15 cellular contexts compared by ENCODE assay signal in the genomic region with DNA sequence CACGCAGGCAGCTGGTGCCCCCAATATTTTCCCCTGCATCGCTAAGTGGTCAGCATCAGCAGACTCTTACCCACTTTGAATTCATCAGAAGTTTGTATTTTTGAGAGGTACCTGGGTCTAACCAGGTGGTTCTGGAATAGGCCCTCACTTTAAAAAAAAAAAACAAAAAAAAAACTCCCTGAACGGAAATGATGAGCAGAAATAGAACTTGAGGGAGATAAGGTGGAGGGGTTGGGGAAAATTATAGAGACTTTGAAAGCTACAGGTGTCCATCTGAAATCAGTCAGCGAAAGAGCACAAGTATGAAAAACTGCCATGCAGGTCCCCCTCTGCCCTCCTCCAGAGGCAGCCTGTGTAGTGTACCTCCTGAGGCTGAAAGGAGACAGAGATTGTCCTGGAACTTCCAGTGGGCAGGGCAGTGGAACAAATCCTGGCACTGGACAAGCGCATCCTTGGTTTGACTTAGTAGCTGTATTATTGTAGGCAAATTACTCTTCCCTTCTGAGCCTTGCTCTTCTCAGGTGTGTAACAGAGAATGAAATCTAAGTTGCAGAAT. TPM values are rescaled to one million over a fixed set of nuclear protein-coding genes. Genes with fewer than 3 reads are reported as not detected.
DNase-seq lines count a peak whose midpoint lies in the region; ATAC-seq and TF ChIP-seq lines count a peak whose summit lies in the region.
"Had no signal": no experiment of that assay in that cellular context is flagged by ENCODE, and none has a peak within 500 bp of the region (broad histone marks: within the 10 kb centered on the region; RNA-seq: fewer than 3 reads in every experiment).

No MANE protein-coding gene starts in this region.

- POLR2A ChIA-PET in CD8-positive, alpha-beta memory T cell (lab: Charles Lee): no interaction called here
- POLR2A ChIA-PET in activated CD4-positive, alpha-beta memory T cell treated with anti-CD3 and anti-CD28 coated beads, Interleukin-2, amount 10 ng/mL, durations not matched to agents 7 days and 5 days (lab: Charles Lee): interaction anchor here (0.8 to 1.3 kb wide), 3 partner anchors 27 to 305 kb away, joined by 3 to 5 read pairs (median 4); a partner anchor contains a TSS
- POLR2A ChIA-PET in naive thymus-derived CD4-positive, alpha-beta T cell (lab: Charles Lee): interaction anchor here (0.8 to 1.0 kb wide), 2 partner anchors 15 to 53 kb away, joined by 3 to 4 read pairs; no protein-coding TSS in a partner anchor

- no peak for ATAC-seq in naive thymus-derived CD4-positive, alpha-beta T cell

- H3K4me2 ChIP-seq in neural progenitor cell: no peak overlapping the region

- H3K9ac ChIP-seq in neural progenitor cell: no peak overlapping the region

- H3K36me3 Mint-ChIP-seq in CD8-positive, alpha-beta memory T cell: peaks cover 2 to 36% (median 16%) of the 10 kb centered on the region in 3 donors
- H3K36me3 Mint-ChIP-seq in activated CD4-positive, alpha-beta memory T cell treated with anti-CD3 and anti-CD28 coated beads, Interleukin-2, amount 10 ng/mL, durations not matched to agents 7 days and 5 days (ENCODE audit: low read depth): peaks cover 12% of the 10 kb centered on the region
- peaks cover 0 to 29% (median 9%) of the 10 kb centered on the region in 5 donors for H3K36me3 Mint-ChIP-seq in naive thymus-derived CD4-positive, alpha-beta T cell
- no peaks in the 10 kb centered on the region for H3K36me3 Mint-ChIP-seq in neural progenitor cell

- no peaks in the 10 kb centered on the region for H3K27me3 ChIP-seq in CD8-positive, alpha-beta memory T cell (ENCODE audit: insufficient read depth, low read length, poor library complexity, severe bottlenecking)
- no peaks in the 10 kb centered on the region for H3K27me3 ChIP-seq in naive thymus-derived CD4-positive, alpha-beta T cell (ENCODE audit: control insufficient read depth in 2 of 2, insufficient read depth in 2 of 2, low read length in 2 of 2)
- no peaks in the 10 kb centered on the region for H3K27me3 ChIP-seq in neural progenitor cell
- H3K27me3 ChIP-seq in brain microvascular endothelial cell (replicated peaks): no peaks in the 10 kb centered on the region
- H3K27me3 ChIP-seq: SJSA1 had no signal

- no peaks in the 10 kb centered on the region for H3K27me3 Mint-ChIP-seq in CD8-positive, alpha-beta memory T cell
- peaks cover 2% of the 10 kb centered on the region for H3K27me3 Mint-ChIP-seq in activated CD4-positive, alpha-beta memory T cell treated with anti-CD3 and anti-CD28 coated beads, Interleukin-2, amount 10 ng/mL, durations not matched to agents 7 days and 5 days
- no peaks in the 10 kb centered on the region for H3K27me3 Mint-ChIP-seq in naive thymus-derived CD4-positive, alpha-beta T cell
- H3K27me3 Mint-ChIP-seq in neural progenitor cell (ENCODE audit: insufficient read depth, low read depth): peaks cover 3% of the 10 kb centered on the region

- no peaks in the 10 kb centered on the region for H3K36me3 ChIP-seq in CD8-positive, alpha-beta memory T cell (ENCODE audit: insufficient read depth, low read length)
- no peaks in the 10 kb centered on the region for H3K36me3 ChIP-seq in naive thymus-derived CD4-positive, alpha-beta T cell (ENCODE audit: control insufficient read depth in 2 of 3, insufficient read depth in 3 of 3, low read length in 3 of 3)
- H3K36me3 ChIP-seq in neural progenitor cell (no peaks in the 10 kb centered on the region), brain microvascular endothelial cell (replicated peaks) (no peaks in the 10 kb centered on the region)
- H3K36me3 ChIP-seq: SJSA1 had no signal

- in situ Hi-C loops in brain microvascular endothelial cell (cut with HindIII; ENCODE audit: low pct_ligation_motif_present, low sequenced_read_pairs): no loop called here

- H3K4me3 ChIP-seq in CD8-positive, alpha-beta memory T cell (ENCODE audit: low read length): peak overlapping the region; percentile 52
- peak overlapping the region; percentile 40 for H3K4me3 ChIP-seq in naive thymus-derived CD4-positive, alpha-beta T cell (ENCODE audit: low read length)
- H3K4me3 ChIP-seq in neural progenitor cell (no peak overlapping the region), brain microvascular endothelial cell (ENCODE audit: low read depth, low read length) (no peak overlapping the region)
- H3K4me3 ChIP-seq: SJSA1 had no signal

- no peaks in the 10 kb centered on the region for H4K20me1 ChIP-seq in neural progenitor cell (ENCODE audit: low read depth)

- peak overlapping the region; percentile 89 to 98 (median 94) for H3K4me3 Mint-ChIP-seq in CD8-positive, alpha-beta memory T cell
- peak overlapping the region; percentile 47 for H3K4me3 Mint-ChIP-seq in activated CD4-positive, alpha-beta memory T cell treated with anti-CD3 and anti-CD28 coated beads, Interleukin-2, amount 10 ng/mL, durations not matched to agents 7 days and 5 days
- peak overlapping the region in 2 of 10 donors; percentile 56 to 58 for H3K4me3 Mint-ChIP-seq in naive thymus-derived CD4-positive, alpha-beta T cell
- H3K4me3 Mint-ChIP-seq in neural progenitor cell: no peak overlapping the region
- H3K4me3 Mint-ChIP-seq: nephron had no signal

- TF ChIP-seq POLR2A in GM15510 (IDR thresholded peaks at IDR 0.05; ENCODE audit: borderline replicate concordance, extremely low read depth, insufficient read length): peak; percentile 30

- DNase-seq in CD8-positive, alpha-beta memory T cell: no peak
- DNase-seq in activated CD4-positive, alpha-beta memory T cell treated with anti-CD3 and anti-CD28 coated beads, Interleukin-2, amount 10 ng/mL, durations not matched to agents 7 days and 5 days: no peak
- no peak for DNase-seq in naive thymus-derived CD4-positive, alpha-beta T cell
- DNase-seq in foreskin melanocyte (no peak), neural progenitor cell (ENCODE audit: low spot score) (no peak), brain microvascular endothelial cell (no peak)
- DNase-seq: amniotic stem cell, cerebellar nuclear complex, foreskin fibroblast, GOT3, NCI-H1694, NCI-H446 had no signal

- peaks cover 11 to 26% (median 24%) of the 10 kb centered on the region in 5 donors for H3K9me3 Mint-ChIP-seq in CD8-positive, alpha-beta memory T cell
- H3K9me3 Mint-ChIP-seq in activated CD4-positive, alpha-beta memory T cell treated with anti-CD3 and anti-CD28 coated beads, Interleukin-2, amount 10 ng/mL, durations not matched to agents 7 days and 5 days: peaks cover 9% of the 10 kb centered on the region
- peaks cover 0 to 27% (median 10%) of the 10 kb centered on the region in 11 donors for H3K9me3 Mint-ChIP-seq in naive thymus-derived CD4-positive, alpha-beta T cell
- peaks cover 4% of the 10 kb centered on the region for H3K9me3 Mint-ChIP-seq in neural progenitor cell

- no peaks in the 10 kb centered on the region for H3K9me3 ChIP-seq in CD8-positive, alpha-beta memory T cell (ENCODE audit: low read length)
- no peaks in the 10 kb centered on the region for H3K9me3 ChIP-seq in naive thymus-derived CD4-positive, alpha-beta T cell (ENCODE audit: control insufficient read depth in 2 of 3, low read length in 3 of 3)
- peaks cover 12% of the 10 kb centered on the region for H3K9me3 ChIP-seq in neural progenitor cell (ENCODE audit: low read depth)
- H3K9me3 ChIP-seq: SJSA1 had no signal

- peaks cover 74 to 75% (median 74%) of the 10 kb centered on the region in 3 donors for H3K4me1 Mint-ChIP-seq in CD8-positive, alpha-beta memory T cell
- H3K4me1 Mint-ChIP-seq in activated CD4-positive, alpha-beta memory T cell treated with anti-CD3 and anti-CD28 coated beads, Interleukin-2, amount 10 ng/mL, durations not matched to agents 7 days and 5 days: peaks cover 62% of the 10 kb centered on the region
- H3K4me1 Mint-ChIP-seq in naive thymus-derived CD4-positive, alpha-beta T cell: peaks cover 36 to 66% (median 43%) of the 10 kb centered on the region in 7 donors
- H3K4me1 Mint-ChIP-seq in neural progenitor cell: no peaks in the 10 kb centered on the region

- peak overlapping the region; percentile 54 for H3K27ac ChIP-seq in CD8-positive, alpha-beta memory T cell (ENCODE audit: low read depth, low read length)
- H3K27ac ChIP-seq in naive thymus-derived CD4-positive, alpha-beta T cell (ENCODE audit: low read depth, low read length): no peak overlapping the region
- H3K27ac ChIP-seq in neural progenitor cell (no peak overlapping the region), brain microvascular endothelial cell (no peak overlapping the region)
- H3K27ac ChIP-seq: SJSA1 had no signal

- no peaks in the 10 kb centered on the region for H3F3A ChIP-seq in neural progenitor cell (ENCODE audit: low read depth)

- peak overlapping the region; percentile 86 to 98 (median 90) for H3K27ac Mint-ChIP-seq in CD8-positive, alpha-beta memory T cell
- H3K27ac Mint-ChIP-seq in activated CD4-positive, alpha-beta memory T cell treated with anti-CD3 and anti-CD28 coated beads, Interleukin-2, amount 10 ng/mL, durations not matched to agents 7 days and 5 days: no peak overlapping the region
- H3K27ac Mint-ChIP-seq in naive thymus-derived CD4-positive, alpha-beta T cell: peak overlapping the region in 2 of 9 donors; percentile 15 to 62
- H3K27ac Mint-ChIP-seq in neural progenitor cell: no peak overlapping the region
- H3K27ac Mint-ChIP-seq: nephron had no signal

- no peaks in the 10 kb centered on the region for H3K79me2 ChIP-seq in neural progenitor cell (ENCODE audit: low read depth)

- H2AFZ ChIP-seq in neural progenitor cell (replicated peaks): no peak overlapping the region

- intact Hi-C loops in naive thymus-derived CD4-positive, alpha-beta T cell (cut with micrococcal nuclease): no loop called here

- CTCF ChIA-PET in CD8-positive, alpha-beta memory T cell (lab: Charles Lee): interaction anchor here (1.3 to 8.4 kb wide), 4 partner anchors 13 to 29 kb away, joined by 3 to 66 read pairs (median 21); no protein-coding TSS in a partner anchor
- CTCF ChIA-PET in activated CD4-positive, alpha-beta memory T cell treated with anti-CD3 and anti-CD28 coated beads, Interleukin-2, amount 10 ng/mL, durations not matched to agents 7 days and 5 days (lab: Charles Lee): interaction anchor here (0.8 to 2.7 kb wide), 3 partner anchors 10 to 65 kb away, joined by 3 to 14 read pairs (median 3); no protein-coding TSS in a partner anchor
- CTCF ChIA-PET in naive thymus-derived CD4-positive, alpha-beta T cell (lab: Charles Lee): no interaction called here

- TF ChIP-seq CTCF in neural progenitor cell (IDR thresholded peaks at IDR 0.05) (no peak), brain microvascular endothelial cell (IDR thresholded peaks at IDR 0.05; ENCODE audit: low read depth, low read length, missing control alignments) (no peak)

- peaks cover 43% of the 10 kb centered on the region for H3K4me1 ChIP-seq in CD8-positive, alpha-beta memory T cell (ENCODE audit: insufficient read depth, low read length)
- H3K4me1 ChIP-seq in naive thymus-derived CD4-positive, alpha-beta T cell (ENCODE audit: control insufficient read depth in 2 of 2, insufficient read depth in 2 of 2, low read length in 2 of 2): peaks cover 28 to 42% of the 10 kb centered on the region in 2 donors
- no peaks in the 10 kb centered on the region for H3K4me1 ChIP-seq in neural progenitor cell
- H3K4me1 ChIP-seq: SJSA1 had no signal

RNA-seq across cellular contexts. Expression of a gene that starts 1.2 kb away (rescaled TPM):
- total RNA-seq in CD8-positive, alpha-beta memory T cell: 10 to 100 TPM; 79.5 to 97.4 TPM
- polyA plus RNA-seq in CD8-positive, alpha-beta memory T cell: 165 TPM
- 10 to 100 TPM; 13.7 to 15.3 TPM for total RNA-seq in activated CD4-positive, alpha-beta memory T cell treated with anti-CD3 and anti-CD28 coated beads, Interleukin-2, amount 10 ng/mL, durations not matched to agents 7 days and 5 days
- total RNA-seq in naive thymus-derived CD4-positive, alpha-beta T cell: 10 to 100 TPM in 2 of 5 experiments, 1 to 10 TPM in 3; 1.9 to 39.3 (median 7.7) TPM
- polyA plus RNA-seq in naive thymus-derived CD4-positive, alpha-beta T cell: under 1 TPM; 0.21 to 0.52 TPM
- not detected in 2 replicates for total RNA-seq in neural progenitor cell (ENCODE audit: low replicate concordance)
- total RNA-seq: SJSA1 had no signal

RNA-seq across cellular contexts. Expression of a gene that starts 28.6 kb away (rescaled TPM):
- 100 to 1,000 TPM; 224 to 234 TPM for total RNA-seq in CD8-positive, alpha-beta memory T cell
- 250 TPM for polyA plus RNA-seq in CD8-positive, alpha-beta memory T cell
- total RNA-seq in activated CD4-positive, alpha-beta memory T cell treated with anti-CD3 and anti-CD28 coated beads, Interleukin-2, amount 10 ng/mL, durations not matched to agents 7 days and 5 days: 100 to 1,000 TPM; 403 to 404 TPM
- total RNA-seq in naive thymus-derived CD4-positive, alpha-beta T cell: 100 to 1,000 TPM; 253 to 438 (median 358) TPM
- polyA plus RNA-seq in naive thymus-derived CD4-positive, alpha-beta T cell: 100 to 1,000 TPM; 200 to 223 TPM
- not detected in 2 replicates for total RNA-seq in neural progenitor cell (ENCODE audit: low replicate concordance)
- total RNA-seq: SJSA1 had no signal

RNA-seq across cellular contexts. Expression of a gene that starts 55.8 kb away (rescaled TPM):
- total RNA-seq in CD8-positive, alpha-beta memory T cell: 10 to 100 TPM; 16.4 to 16.5 TPM
- 206 TPM for polyA plus RNA-seq in CD8-positive, alpha-beta memory T cell
- 10 to 100 TPM; 46.4 to 49.9 TPM for total RNA-seq in activated CD4-positive, alpha-beta memory T cell treated with anti-CD3 and anti-CD28 coated beads, Interleukin-2, amount 10 ng/mL, durations not matched to agents 7 days and 5 days
- 100 to 1,000 TPM in 4 of 5 experiments, 1 to 10 TPM in 1; 5.6 to 141 (median 105) TPM for total RNA-seq in naive thymus-derived CD4-positive, alpha-beta T cell
- polyA plus RNA-seq in naive thymus-derived CD4-positive, alpha-beta T cell: 100 to 1,000 TPM; 182 to 225 TPM
- total RNA-seq in neural progenitor cell (ENCODE audit: low replicate concordance): not detected in 2 replicates
- total RNA-seq: SJSA1 had no signal

Comparison
In these comparisons a context has a peak if more than half of its experiments do, and no peak if none do; other contexts are left out.
1. H3K4me3 ChIP-seq: peak in CD8-positive, alpha-beta memory T cell (single experiment) and naive thymus-derived CD4-positive, alpha-beta T cell (single experiment); none in neural progenitor cell (single experiment) and brain microvascular endothelial cell (single experiment).
2. H3K27ac Mint-ChIP-seq: peak in CD8-positive, alpha-beta memory T cell (8 of 8); none in activated CD4-positive, alpha-beta memory T cell treated with anti-CD3 and anti-CD28 coated beads, Interleukin-2, amount 10 ng/mL, durations not matched to agents 7 days and 5 days (single experiment) and neural progenitor cell (single experiment).
3. RNA of a gene that starts 28.6 kb away (total RNA-seq): 403 to 404 TPM in activated CD4-positive, alpha-beta memory T cell treated with anti-CD3 and anti-CD28 coated beads, Interleukin-2, amount 10 ng/mL, durations not matched to agents 7 days and 5 days, 253 to 438 TPM in naive thymus-derived CD4-positive, alpha-beta T cell and 224 to 234 TPM in CD8-positive, alpha-beta memory T cell; not detected in neural progenitor cell; every median in the first group is over 100 times any median in the second.